ENCODE assay signal across 29 cellular contexts in the genomic region with DNA sequence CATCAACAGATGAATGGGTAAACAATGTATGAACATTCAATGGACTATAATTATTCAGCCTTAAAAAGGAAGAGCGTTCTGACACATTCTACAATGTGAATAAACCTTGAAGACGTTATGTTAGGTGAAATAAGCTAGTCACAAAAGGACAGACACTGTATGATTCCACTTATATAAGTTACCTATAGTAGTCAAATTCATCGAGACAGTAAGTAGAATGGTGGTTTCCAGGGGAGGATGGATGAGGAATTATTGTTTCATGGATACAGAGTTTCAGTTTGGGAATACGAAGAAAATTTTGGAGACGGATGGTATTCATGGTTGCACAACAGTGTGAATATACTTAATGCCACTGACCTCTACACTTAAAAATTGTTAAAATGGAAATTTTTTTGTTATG.
"Had no signal": no experiment of that assay in that cellular context is flagged by ENCODE, and none has a peak within 500 bp of the region (broad histone marks: within the 10 kb centered on the region; RNA-seq: fewer than 3 reads in every experiment).

No MANE protein-coding gene starts in this region.

- H3K9me3 ChIP-seq: adrenal gland, ascending aorta, body of pancreas had no signal

- H3K36me3 ChIP-seq: adrenal gland, ascending aorta, breast epithelium, cardiac muscle cell had no signal

- DNase-seq: activated effector memory CD4-positive, alpha-beta T cell treated with anti-CD3 and anti-CD28 coated beads, Interleukin-2, amount 50 U/mL, for 16 hours; activated effector memory CD4-positive, alpha-beta T cell treated with Interleukin-2 at 50 U/mL for 16 hours; activated gamma-delta T cell; activated gamma-delta T cell treated with Interleukin-2 at 50 U/mL for 16 hours; activated naive CD4-positive, alpha-beta T cell; activated naive CD4-positive, alpha-beta T cell treated with anti-CD3 and anti-CD28 coated beads for 36 hours; activated naive CD4-positive, alpha-beta T cell treated with anti-CD3 and anti-CD28 coated beads, Interleukin-2, amount 10 ng/mL, durations not matched to agents 7 days and 5 days; activated naive CD4-positive, alpha-beta T cell treated with anti-CD3 and anti-CD28 coated beads, Interleukin-2, amount 50 U/mL, for 16 hours; activated naive CD4-positive, alpha-beta T cell treated with Interleukin-2 at 50 U/mL for 16 hours; activated naive CD8-positive, alpha-beta T cell treated with anti-CD3 and anti-CD28 coated beads for 36 hours; activated naive CD8-positive, alpha-beta T cell treated with anti-CD3 and anti-CD28 coated beads, Interleukin-2, amount 10 ng/mL, durations not matched to agents 7 days and 5 days; activated naive CD8-positive, alpha-beta T cell treated with anti-CD3 and anti-CD28 coated beads, Interleukin-2, amount 50 U/mL, for 24 hours; activated T-cell treated with anti-CD3 and anti-CD28 coated beads, Interleukin-2, amount 50 U/mL, for 1 hour; activated T-cell treated with anti-CD3 and anti-CD28 coated beads, Interleukin-2, amount 50 U/mL, for 24 hours; activated T-cell treated with anti-CD3 and anti-CD28 coated beads, Interleukin-2, amount 50 U/mL, for 4 hours; activated T-cell treated with anti-CD3 and anti-CD28 coated beads, Interleukin-2, amount 50 U/mL, for 48 hours; activated T-cell treated with anti-CD3 and anti-CD28 coated beads, Interleukin-2, amount 50 U/mL, for 72 hours; amniotic stem cell; amygdala; anterior cingulate cortex; aorta; body of pancreas; caudate nucleus; central memory CD4-positive, alpha-beta T cell; cerebellar nuclear complex had no signal

- H3K27ac ChIP-seq: adrenal gland, ascending aorta, body of pancreas, breast epithelium, cardiac muscle cell had no signal

- H3K4me1 ChIP-seq: adrenal gland, ascending aorta, body of pancreas, breast epithelium had no signal

- H3K4me3 ChIP-seq: adrenal gland, ascending aorta, body of pancreas, breast epithelium, cardiac muscle cell had no signal

- H3K27me3 ChIP-seq: adrenal gland, ascending aorta, body of pancreas, breast epithelium, cardiac muscle cell had no signal
